Comparison of ENCODE assay signal across 9 cellular contexts in the genomic region with DNA sequence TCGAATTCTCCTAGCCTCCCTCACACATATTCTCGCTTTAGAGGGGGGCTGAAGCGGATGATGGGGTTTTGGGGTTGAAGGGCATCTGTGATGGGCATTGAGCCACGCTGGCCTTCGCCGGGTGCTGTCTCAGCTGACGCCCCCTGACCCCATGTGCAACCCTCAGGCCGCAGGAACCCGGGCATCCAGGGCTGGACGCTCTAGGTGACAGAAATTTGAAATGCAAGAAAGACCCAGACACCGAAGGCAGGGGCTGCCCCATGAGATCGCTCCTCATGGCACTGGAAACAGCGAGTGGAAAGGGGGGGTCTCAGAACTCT. TPM values are rescaled to one million over a fixed set of nuclear protein-coding genes. Genes with fewer than 3 reads are reported as not detected.
DNase-seq lines count a peak whose midpoint lies in the region; ATAC-seq lines count a peak whose summit lies in the region.
"Had no signal": no experiment of that assay in that cellular context is flagged by ENCODE, and none has a peak within 500 bp of the region (broad histone marks: within the 10 kb centered on the region; RNA-seq: fewer than 3 reads in every experiment).

No MANE protein-coding gene starts in this region.

- ATAC-seq in right cardiac atrium: no peak
- no peak for ATAC-seq in stimulated activated effector memory CD8-positive, alpha-beta T cell treated with anti-CD3 and anti-CD28 coated beads, Interleukin-12 subunit alpha, Interleukin-12 subunit beta, amount 100 ng/mL, for 72 hours
- ATAC-seq in GM19467 (IDR thresholded peaks at IDR 0.05; ENCODE audit: unreplicated experiment): no peak

- H3K9me3 Mint-ChIP-seq in activated CD4-positive, alpha-beta memory T cell treated with anti-CD3 and anti-CD28 coated beads for 36 hours: no peaks in the 10 kb centered on the region
- no peaks in the 10 kb centered on the region for H3K9me3 Mint-ChIP-seq in stimulated activated effector memory CD8-positive, alpha-beta T cell treated with anti-CD3 and anti-CD28 coated beads, Interleukin-12 subunit alpha, Interleukin-12 subunit beta, amount 100 ng/mL, for 72 hours

- H3K4me1 ChIP-seq in right cardiac atrium (ENCODE audit: control insufficient read depth, insufficient read depth, low read length): no peaks in the 10 kb centered on the region

- H3K9me3 ChIP-seq in right cardiac atrium (ENCODE audit: control insufficient read depth, low read length): no peaks in the 10 kb centered on the region

- CTCF ChIA-PET in activated CD4-positive, alpha-beta memory T cell treated with anti-CD3 and anti-CD28 coated beads for 36 hours (lab: Charles Lee): interaction anchor here (1.7 to 2.0 kb wide), 2 partner anchors 25 to 28 kb away, joined by 5 to 14 read pairs; a partner anchor contains a TSS

- H3K27ac Mint-ChIP-seq in activated CD4-positive, alpha-beta memory T cell treated with anti-CD3 and anti-CD28 coated beads for 36 hours: no peak overlapping the region
- H3K27ac Mint-ChIP-seq in stimulated activated effector memory CD8-positive, alpha-beta T cell treated with anti-CD3 and anti-CD28 coated beads, Interleukin-12 subunit alpha, Interleukin-12 subunit beta, amount 100 ng/mL, for 72 hours: peak overlapping the region; percentile 94

- peaks cover 18% of the 10 kb centered on the region for H3K36me3 Mint-ChIP-seq in activated CD4-positive, alpha-beta memory T cell treated with anti-CD3 and anti-CD28 coated beads for 36 hours
- peaks cover 30% of the 10 kb centered on the region for H3K36me3 Mint-ChIP-seq in stimulated activated effector memory CD8-positive, alpha-beta T cell treated with anti-CD3 and anti-CD28 coated beads, Interleukin-12 subunit alpha, Interleukin-12 subunit beta, amount 100 ng/mL, for 72 hours

- DNase-seq in DMS53 (lab: John Stamatoyannopoulos, UW): peak; percentile 42
- no peak for DNase-seq in DMS53 treated with DMSO at 0.1 percent for 48 hours (lab: John Stamatoyannopoulos, UW; ENCODE audit: unreplicated experiment)
- DNase-seq in activated CD4-positive, alpha-beta memory T cell treated with anti-CD3 and anti-CD28 coated beads for 36 hours: no peak
- peak in 2 of 3 donors; percentile 17 to 58 for DNase-seq in right cardiac atrium
- DNase-seq in stimulated activated effector memory CD8-positive, alpha-beta T cell treated with anti-CD3 and anti-CD28 coated beads, Interleukin-12 subunit alpha, Interleukin-12 subunit beta, amount 100 ng/mL, for 72 hours (ENCODE audit: low spot score in 2 of 2): no peak
- DNase-seq in globus pallidus (ENCODE audit: low spot score): no peak
- no peak for DNase-seq in hepatic stellate cell (ENCODE audit: low spot score)

- intact Hi-C loops in activated CD4-positive, alpha-beta memory T cell treated with anti-CD3 and anti-CD28 coated beads for 36 hours (cut with micrococcal nuclease): loop anchor here (1.0 to 5.0 kb wide), 4 partner anchors 26 to 198 kb away; a partner anchor contains a TSS
- intact Hi-C loops in right cardiac atrium (cut with DNase I): no loop called here

- H3K27me3 ChIP-seq in right cardiac atrium (ENCODE audit: control insufficient read depth, insufficient read depth): no peaks in the 10 kb centered on the region

- peaks cover 30% of the 10 kb centered on the region for H3K4me1 Mint-ChIP-seq in activated CD4-positive, alpha-beta memory T cell treated with anti-CD3 and anti-CD28 coated beads for 36 hours (ENCODE audit: low read depth)
- peaks cover 23% of the 10 kb centered on the region for H3K4me1 Mint-ChIP-seq in stimulated activated effector memory CD8-positive, alpha-beta T cell treated with anti-CD3 and anti-CD28 coated beads, Interleukin-12 subunit alpha, Interleukin-12 subunit beta, amount 100 ng/mL, for 72 hours

- H3K27me3 Mint-ChIP-seq in activated CD4-positive, alpha-beta memory T cell treated with anti-CD3 and anti-CD28 coated beads for 36 hours: peaks cover 1% of the 10 kb centered on the region

- H3K4me3 Mint-ChIP-seq in activated CD4-positive, alpha-beta memory T cell treated with anti-CD3 and anti-CD28 coated beads for 36 hours: peak overlapping the region; percentile 82
- H3K4me3 Mint-ChIP-seq in stimulated activated effector memory CD8-positive, alpha-beta T cell treated with anti-CD3 and anti-CD28 coated beads, Interleukin-12 subunit alpha, Interleukin-12 subunit beta, amount 100 ng/mL, for 72 hours: peak overlapping the region; percentile 89

- 65% methylated on average over 13 of the region's 13 CpGs for WGBS in right cardiac atrium

- POLR2A ChIA-PET in activated CD4-positive, alpha-beta memory T cell treated with anti-CD3 and anti-CD28 coated beads for 36 hours (lab: Charles Lee): interaction anchor here (0.6 to 1.2 kb wide), 3 partner anchors 26 to 75 kb away, joined by 3 to 8 read pairs (median 4); a partner anchor contains a TSS

- H3K4me3 ChIP-seq in right cardiac atrium (ENCODE audit: low read length): peak overlapping the region; percentile 1

- H3K27ac ChIP-seq in right cardiac atrium (ENCODE audit: low read length): no peak overlapping the region

RNA-seq across cellular contexts. Expression of a gene that starts 0.7 kb away (rescaled TPM):
- 1 to 10 TPM; 8.3 to 9.2 TPM for total RNA-seq in activated CD4-positive, alpha-beta memory T cell treated with anti-CD3 and anti-CD28 coated beads for 36 hours
- total RNA-seq in right cardiac atrium: 1 to 10 TPM; 5.2 to 7.8 (median 6.9) TPM
- 4.1 TPM for polyA plus RNA-seq in right cardiac atrium

RNA-seq across cellular contexts. Expression of a gene that starts 25.5 kb away (rescaled TPM):
- total RNA-seq in activated CD4-positive, alpha-beta memory T cell treated with anti-CD3 and anti-CD28 coated beads for 36 hours: 1 to 10 TPM; 3.2 to 3.4 TPM
- total RNA-seq in right cardiac atrium: 1 to 10 TPM; 1.0 to 5.1 (median 4.0) TPM
- 4.9 TPM for polyA plus RNA-seq in right cardiac atrium

RNA-seq across cellular contexts. Expression of a gene that starts 44.3 kb away (rescaled TPM):
- total RNA-seq in activated CD4-positive, alpha-beta memory T cell treated with anti-CD3 and anti-CD28 coated beads for 36 hours: not detected
- not detected for total RNA-seq in right cardiac atrium
- not detected for polyA plus RNA-seq in right cardiac atrium
- total RNA-seq: H4 had no signal

RNA-seq across cellular contexts. Expression of a gene that starts 53.9 kb away (rescaled TPM):
- 10 to 100 TPM; 14.5 to 14.8 TPM for total RNA-seq in activated CD4-positive, alpha-beta memory T cell treated with anti-CD3 and anti-CD28 coated beads for 36 hours
- total RNA-seq in right cardiac atrium: 10 to 100 TPM; 12.2 to 15.0 (median 13.0) TPM
- 5.7 TPM for polyA plus RNA-seq in right cardiac atrium

RNA-seq across cellular contexts. Expression of a gene that starts 54.1 kb away (rescaled TPM):
- total RNA-seq in activated CD4-positive, alpha-beta memory T cell treated with anti-CD3 and anti-CD28 coated beads for 36 hours: 10 to 100 TPM; 22.1 to 25.1 TPM
- 10 to 100 TPM; 59.4 to 90.9 (median 73.1) TPM for total RNA-seq in right cardiac atrium
- polyA plus RNA-seq in right cardiac atrium: 19.5 TPM

Comparison
In these comparisons a context has a peak if more than half of its experiments do, and no peak if none do; other contexts are left out.
1. DNase-seq: peak in DMS53 (single experiment) and right cardiac atrium (2 of 3); none in DMS53 treated with DMSO at 0.1 percent for 48 hours (single experiment), activated CD4-positive, alpha-beta memory T cell treated with anti-CD3 and anti-CD28 coated beads for 36 hours (single experiment), stimulated activated effector memory CD8-positive, alpha-beta T cell treated with anti-CD3 and anti-CD28 coated beads, Interleukin-12 subunit alpha, Interleukin-12 subunit beta, amount 100 ng/mL, for 72 hours (0 of 2), globus pallidus (single experiment) and hepatic stellate cell (single experiment).